24 cellular contexts compared by ENCODE assay signal in genomic region chr11:9074338-9075029, GRCh38. TPM values are rescaled to one million over a fixed set of nuclear protein-coding genes. Genes with fewer than 3 reads are reported as not detected.
DNase-seq lines count a peak whose midpoint lies in the region; ATAC-seq, FAIRE-seq and TF ChIP-seq lines count a peak whose summit lies in the region.
"Had no signal": no experiment of that assay in that cellular context is flagged by ENCODE, and none has a peak within 500 bp of the region (broad histone marks: within the 10 kb centered on the region; RNA-seq: fewer than 3 reads in every experiment).

No MANE protein-coding gene starts in this region.

- no peak for TF ChIP-seq POLR2A in H1 (IDR thresholded peaks at IDR 0.05; ENCODE audit: control extremely low read depth in 1 of 2, low read depth in 2 of 2, low read length in 2 of 2)

- H4K8ac ChIP-seq in H1 (ENCODE audit: extremely low read depth, insufficient read depth, low read length): no peak overlapping the region

- no peaks in the 10 kb centered on the region for H3K27me3 ChIP-seq in H1 (replicated peaks in 1 of 4; ENCODE audit: control insufficient read depth in 3 of 4, extremely low read depth in 1 of 4, insufficient read depth in 3 of 4, low read length in 3 of 4)
- H3K27me3 ChIP-seq: BLaER1 had no signal

- no peak overlapping the region for H4K5ac ChIP-seq in H1 (ENCODE audit: insufficient read length, low read depth, low read length)

- no peak overlapping the region for H3K4me2 ChIP-seq in H1 (ENCODE audit: insufficient read depth in 1 of 2, low read depth in 2 of 2, low read length in 2 of 2)
- H3K4me2 ChIP-seq: A549, BLaER1 had no signal

- WGBS in H1 (ENCODE audit: extremely low coverage in 1 of 2, insufficient coverage in 1 of 2, insufficient read length in 1 of 2, insufficient replicate concordance in 2 of 2, low coverage in 1 of 2, low lambda C conversion rate in 2 of 2, missing lambda C conversion rate in 1 of 2), 2 experiments: 87% methylated on average over 15 of the region's 15 CpGs; no CpG with 5 or more reads in 1 of the 2 experiments

- H2BK12ac ChIP-seq in H1 (ENCODE audit: low read depth, low read length): no peak overlapping the region; the same call in 1 of the 2 replicates

- H3K4me1 ChIP-seq in H1 (replicated peaks in 1 of 4; ENCODE audit: control insufficient read depth in 3 of 4, insufficient read depth in 4 of 4, low read length in 3 of 4): peaks cover 0 to 7% (median under 1%) of the 10 kb centered on the region in 4 experiments; a peak in 2 of 7 replicates
- H3K4me1 ChIP-seq: A549, BLaER1 had no signal

- no peak overlapping the region for H2BK120ac ChIP-seq in H1 (replicated peaks; ENCODE audit: low read depth, low read length)

- H3K4ac ChIP-seq in H1 (replicated peaks; ENCODE audit: insufficient read length, low read depth, low read length): no peak overlapping the region

- H3K79me2 ChIP-seq in H1 (ENCODE audit: control insufficient read depth in 1 of 2, insufficient read depth in 2 of 2, low read length in 2 of 2): no peaks in the 10 kb centered on the region

- no peak for TF ChIP-seq RAD21 in H1 (IDR thresholded peaks at IDR 0.05 in 1 of 2, conservative IDR thresholded peaks at IDR 0.05 in 1 of 2; ENCODE audit: low read depth in 2 of 2, low read length in 2 of 2)

- no peaks in the 10 kb centered on the region for H3K4me1 Mint-ChIP-seq in activated CD8-positive, alpha-beta memory T cell treated with anti-CD3 and anti-CD28 coated beads, Interleukin-2, amount 10 ng/mL, durations not matched to agents 7 days and 5 days
- H3K4me1 Mint-ChIP-seq: IgD-negative memory B cell had no signal

- H2BK5ac ChIP-seq in H1 (ENCODE audit: low read depth, low read length): no peak overlapping the region

- H2AK5ac ChIP-seq in H1 (ENCODE audit: low read depth, low read length): no peak overlapping the region

- no peak overlapping the region for H3K18ac ChIP-seq in H1 (ENCODE audit: extremely low read depth, low read length)

- H2BK15ac ChIP-seq in H1 (ENCODE audit: low read length): peak overlapping the region; percentile 32; the same call in 1 of the 2 replicates

- H3K27ac Mint-ChIP-seq in activated CD8-positive, alpha-beta memory T cell treated with anti-CD3 and anti-CD28 coated beads, Interleukin-2, amount 10 ng/mL, durations not matched to agents 7 days and 5 days: no peak overlapping the region
- H3K27ac Mint-ChIP-seq: CD8-positive, alpha-beta T cell; IgD-negative memory B cell had no signal

- no peak overlapping the region for H4K91ac ChIP-seq in H1 (replicated peaks; ENCODE audit: insufficient read length, low read length)

- no peaks in the 10 kb centered on the region for H3K36me3 Mint-ChIP-seq in activated CD8-positive, alpha-beta memory T cell treated with anti-CD3 and anti-CD28 coated beads, Interleukin-2, amount 10 ng/mL, durations not matched to agents 7 days and 5 days
- H3K36me3 Mint-ChIP-seq: CD14-positive monocyte; CD8-positive, alpha-beta T cell had no signal

- FAIRE-seq in H1 (lab: Jason Lieb, UNC): no peak
- FAIRE-seq: A549, GM12878, H54, HTR-8/SVneo had no signal

- H3K56ac ChIP-seq in H1 (replicated peaks; ENCODE audit: insufficient read length, low read depth, low read length): no peak overlapping the region

- H3K79me1 ChIP-seq in H1 (ENCODE audit: low read depth, low read length): no peaks in the 10 kb centered on the region

- no peaks in the 10 kb centered on the region for H3K9me3 ChIP-seq in H1 (ENCODE audit: insufficient read depth in 2 of 2, low read depth in 1 of 2, low read length in 1 of 2)
- H3K9me3 ChIP-seq: A549, BLaER1 had no signal

- H3K27me3 Mint-ChIP-seq in activated CD8-positive, alpha-beta memory T cell treated with anti-CD3 and anti-CD28 coated beads, Interleukin-2, amount 10 ng/mL, durations not matched to agents 7 days and 5 days: peaks cover 78% of the 10 kb centered on the region

- H3K9me3 Mint-ChIP-seq in activated CD8-positive, alpha-beta memory T cell treated with anti-CD3 and anti-CD28 coated beads, Interleukin-2, amount 10 ng/mL, durations not matched to agents 7 days and 5 days (ENCODE audit: low read depth): no peaks in the 10 kb centered on the region
- H3K9me3 Mint-ChIP-seq: CD14-positive monocyte; CD8-positive, alpha-beta T cell; IgD-negative memory B cell had no signal

- TF ChIP-seq CTCF in H1 (IDR thresholded peaks at IDR 0.05; ENCODE audit: control extremely low read depth in 1 of 3, insufficient read depth in 1 of 3, low read depth in 1 of 3, low read length in 3 of 3): no peak

- no peak for ATAC-seq in activated CD8-positive, alpha-beta memory T cell treated with anti-CD3 and anti-CD28 coated beads, Interleukin-2, amount 10 ng/mL, durations not matched to agents 7 days and 5 days
- ATAC-seq in HG02763 (IDR thresholded peaks at IDR 0.05; ENCODE audit: unreplicated experiment) (no peak), GM21390 (IDR thresholded peaks at IDR 0.05; ENCODE audit: unreplicated experiment) (no peak), GM21786 (IDR thresholded peaks at IDR 0.05; ENCODE audit: unreplicated experiment) (no peak)
- ATAC-seq: A549; CD8-positive, alpha-beta T cell; GM12878 had no signal

- TF ChIP-seq EP300 in H1 (IDR thresholded peaks at IDR 0.05; ENCODE audit: borderline replicate concordance in 1 of 2, low read depth in 2 of 2, low read length in 2 of 2): no peak

- no peak overlapping the region for H3K27ac ChIP-seq in H1 (ENCODE audit: low read depth, low read length)
- H3K27ac ChIP-seq: 22Rv1, A549, BLaER1, GM23248 had no signal

- POLR2A ChIA-PET in H1 (lab: Charles Lee; ENCODE audit: partially characterized antibody): no interaction called here

- no peak overlapping the region for H3K9ac ChIP-seq in H1 (replicated peaks in 1 of 4; ENCODE audit: extremely low read depth in 1 of 4, low read depth in 3 of 4, low read length in 3 of 4)
- H3K9ac ChIP-seq: BLaER1, GM23248 had no signal

- H3K23ac ChIP-seq in H1 (ENCODE audit: insufficient read length): no peak overlapping the region

- DNase-seq in activated CD8-positive, alpha-beta memory T cell treated with anti-CD3 and anti-CD28 coated beads for 24 hours: peak; percentile 24
- no peak for DNase-seq in activated CD8-positive, alpha-beta memory T cell treated with anti-CD3 and anti-CD28 coated beads, Interleukin-2, amount 10 ng/mL, durations not matched to agents 7 days and 5 days
- DNase-seq in H1 (ENCODE audit: low read depth in 1 of 2, low spot score in 2 of 2) (peak in 1 of 2 experiments; percentile 26), mesenteric fat pad (ENCODE audit: low spot score) (peak; percentile 53)
- DNase-seq: CD8-positive, alpha-beta T cell; DMS 273 treated with DMSO at 0.1 percent for 48 hours; DMS53; DND-41; EL; GM23248; HCEC 1CT; KBM-7 had no signal

- H4K20me1 ChIP-seq in H1 (replicated peaks in 1 of 2; ENCODE audit: control insufficient read depth in 1 of 2, insufficient read depth in 2 of 2, low read length in 2 of 2): no peaks in the 10 kb centered on the region
- H4K20me1 ChIP-seq: BLaER1 had no signal

- CTCF ChIA-PET in activated CD8-positive, alpha-beta memory T cell treated with anti-CD3 and anti-CD28 coated beads, Interleukin-2, amount 10 ng/mL, durations not matched to agents 7 days and 5 days (lab: Charles Lee): interaction anchor here (1.1 kb wide), 1 partner anchor 63 kb away, joined by 3 read pairs; no protein-coding TSS in a partner anchor
- CTCF ChIA-PET in H1 (lab: Charles Lee; ENCODE audit: partially characterized antibody): interaction anchor here (0.9 to 14.0 kb wide), 7 partner anchors 14 to 64 kb away, joined by 3 to 177 read pairs (median 3); partner anchors contain the start of gene SCUBE2

- H3K36me3 ChIP-seq in H1 (ENCODE audit: control insufficient read depth in 2 of 4, insufficient read depth in 4 of 4, low read length in 3 of 4): no peaks in the 10 kb centered on the region
- H3K36me3 ChIP-seq: BLaER1 had no signal

- no peak overlapping the region for H2BK20ac ChIP-seq in H1 (ENCODE audit: low read length)

- H2AFZ ChIP-seq in H1 (ENCODE audit: low read length): peak overlapping the region; percentile 63; the same call in 1 of the 2 replicates
- H2AFZ ChIP-seq: GM23248 had no signal

- no peaks in the 10 kb centered on the region for H3K23me2 ChIP-seq in H1 (ENCODE audit: low read depth, low read length)

- no peak overlapping the region for H3K4me3 Mint-ChIP-seq in activated CD8-positive, alpha-beta memory T cell treated with anti-CD3 and anti-CD28 coated beads, Interleukin-2, amount 10 ng/mL, durations not matched to agents 7 days and 5 days
- H3K4me3 Mint-ChIP-seq: CD14-positive monocyte; CD8-positive, alpha-beta T cell had no signal

- no peak overlapping the region for H3K4me3 ChIP-seq in H1 (ENCODE audit: extremely low read depth in 1 of 4, insufficient read depth in 2 of 4, low read depth in 3 of 4, low read length in 4 of 4)
- H3K4me3 ChIP-seq: A549, BLaER1, GM12878, GM23248 had no signal

- H3K14ac ChIP-seq in H1 (ENCODE audit: insufficient read length): no peak overlapping the region

TF ChIP-seq in H1, 55 proteins besides CTCF, POLR2A, EP300 and RAD21:
- no peak for TF ChIP-seq SP1 (IDR thresholded peaks at IDR 0.05; ENCODE audit: low read depth, low read length)
- no peak for TF ChIP-seq EGR1 (IDR thresholded peaks at IDR 0.05; ENCODE audit: borderline replicate concordance, low read depth, low read length)
- no peak for TF ChIP-seq GABPA (IDR thresholded peaks at IDR 0.05; ENCODE audit: borderline replicate concordance, insufficient read depth, low read length)
- TF ChIP-seq CREB1 (IDR thresholded peaks at IDR 0.05): no peak
- TF ChIP-seq E2F6 (IDR thresholded peaks at IDR 0.05): no peak

RNA-seq across cellular contexts. Expression of gene SCUBE2, which starts 16.9 kb away (rescaled TPM):
- not detected for total RNA-seq in activated CD8-positive, alpha-beta memory T cell treated with anti-CD3 and anti-CD28 coated beads, Interleukin-2, amount 10 ng/mL, durations not matched to agents 7 days and 5 days
- 0.42 and 1.2 TPM in 2 replicates for total RNA-seq in H1 (2021; fragmentation: NEBNext Ultra II Directional; extraction: Animal tissue kit (Norgen Biotek cat#: 25700))
- 0.29 and 1.1 TPM in 2 replicates for polyA plus RNA-seq in H1 (2011; rRNA removed)
- 0.63 TPM for polyA plus RNA-seq in H1 (2011; cell fraction: cytosol; rRNA removed)
- polyA plus RNA-seq in H1 (2011; cell fraction: nucleus; rRNA removed): 0.90 TPM
- 1.1 to 2.0 TPM (median 1.8 TPM) in 4 replicates for polyA plus RNA-seq in H1 (2012, experiment 1 of 2)
- polyA plus RNA-seq in H1 (2012, experiment 2 of 2): 0.26 TPM
- 0.61 TPM for polyA plus RNA-seq in H1 (2013, experiment 1 of 2)
- polyA plus RNA-seq in H1 (2013, experiment 2 of 2): 0.31 TPM
- polyA minus RNA-seq in H1 (2011; rRNA and poly(A)+ RNA removed): 0.50 and 2.0 TPM in 2 replicates
- not detected for polyA minus RNA-seq in H1 (2011; cell fraction: cytosol; rRNA and poly(A)+ RNA removed)
- 0.20 TPM for polyA minus RNA-seq in H1 (2011; cell fraction: nucleus; rRNA and poly(A)+ RNA removed)
- 29.2 TPM for total RNA-seq in mesenteric fat pad
- total RNA-seq: CD8-positive, alpha-beta T cell; G401 had no signal
- polyA plus RNA-seq: IgD-negative memory B cell had no signal

Comparison
In these comparisons a context has a peak if more than half of its experiments do, and no peak if none do; other contexts are left out.
1. RNA of gene SCUBE2, which starts 16.9 kb away (total RNA-seq): 29.2 TPM in mesenteric fat pad (single experiment); 0.42 to 1.2 TPM in H1 and not detected in activated CD8-positive, alpha-beta memory T cell treated with anti-CD3 and anti-CD28 coated beads, Interleukin-2, amount 10 ng/mL, durations not matched to agents 7 days and 5 days; every median in the first group is over 10 times any median in the second.